ENCODE assay signal across 14 cellular contexts in the genomic region with DNA sequence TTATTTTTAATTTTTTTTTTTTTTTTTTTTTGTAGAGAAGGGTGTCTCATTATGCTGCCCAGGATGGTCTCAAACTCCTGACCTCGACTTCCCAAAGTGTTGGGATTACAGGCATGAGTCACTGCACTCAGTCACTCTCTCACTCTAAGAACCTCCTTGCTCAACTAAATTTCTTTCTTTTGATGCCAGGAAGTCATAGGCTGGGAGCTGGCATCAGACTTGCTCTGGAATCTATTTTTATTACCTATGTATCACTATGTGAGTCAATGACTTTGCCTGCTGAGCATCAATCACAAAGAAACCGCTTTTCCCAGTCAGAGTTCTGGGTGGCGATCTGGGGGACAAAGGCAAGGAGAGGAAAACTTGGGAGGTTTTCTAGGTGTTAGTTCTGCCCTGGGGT. TPM values are rescaled to one million over a fixed set of nuclear protein-coding genes. Genes with fewer than 3 reads are reported as not detected.
A peak's percentile ranks its signal among the peaks of the same experiment; 100 is the strongest.
DNase-seq lines count a peak whose midpoint lies in the region; ATAC-seq and TF ChIP-seq lines count a peak whose summit lies in the region.
"Had no signal": no experiment of that assay in that cellular context is flagged by ENCODE, and none has a peak within 500 bp of the region (broad histone marks: within the 10 kb centered on the region; RNA-seq: fewer than 3 reads in every experiment).

No MANE protein-coding gene starts in this region.

- no peaks in the 10 kb centered on the region for H3K4me1 ChIP-seq in mammary epithelial cell (ENCODE audit: insufficient read depth, low read length)
- peaks cover 16 to 26% of the 10 kb centered on the region in 2 donors for H3K4me1 ChIP-seq in naive thymus-derived CD4-positive, alpha-beta T cell (ENCODE audit: control insufficient read depth in 2 of 2, insufficient read depth in 2 of 2, low read length in 2 of 2)
- H3K4me1 ChIP-seq: prostate gland had no signal

- 34% methylated on average over 3 of the region's 3 CpGs for WGBS in mammary epithelial cell (ENCODE audit: low coverage, missing lambda C conversion rate)

- POLR2A ChIA-PET in BJ (lab: Charles Lee) = no interaction called here
- POLR2A ChIA-PET in naive thymus-derived CD4-positive, alpha-beta T cell (lab: Charles Lee) = interaction anchor here (2.0 to 2.4 kb wide), 2 partner anchors 18 to 36 kb away, joined by 15 to 23 read pairs; a partner anchor contains a TSS

- intact Hi-C loops in mammary epithelial cell (cut with micrococcal nuclease) = loop anchor here (5.0 kb wide), 1 partner anchor 179 kb away; no protein-coding TSS in a partner anchor
- intact Hi-C loops in naive thymus-derived CD4-positive, alpha-beta T cell (cut with micrococcal nuclease) = no loop called here

- dilution Hi-C loops in mammary epithelial cell (cut with HindIII; ENCODE audit: low sequenced_read_pairs) = no loop called here

- no peak overlapping the region for H3K27ac ChIP-seq in mammary epithelial cell (ENCODE audit: insufficient read depth, low read depth, low read length)
- no peak overlapping the region for H3K27ac ChIP-seq in naive thymus-derived CD4-positive, alpha-beta T cell (ENCODE audit: low read depth, low read length)
- H3K27ac ChIP-seq: prostate gland had no signal

- H3K4me3 ChIP-seq in BJ (ENCODE audit: low read depth, low read length) (no peak overlapping the region), mammary epithelial cell (replicated peaks in 1 of 3; ENCODE audit: insufficient read depth in 1 of 3, low read depth in 2 of 3, low read length in 3 of 3) (no peak overlapping the region)
- no peak overlapping the region for H3K4me3 ChIP-seq in naive thymus-derived CD4-positive, alpha-beta T cell (ENCODE audit: low read length)
- H3K4me3 ChIP-seq: prostate gland had no signal

- H3K27me3 ChIP-seq in BJ (ENCODE audit: control insufficient read depth, insufficient read depth, low read length) (no peaks in the 10 kb centered on the region; the same call in 1 of the 2 replicates), mammary epithelial cell (ENCODE audit: insufficient read depth, low read length) (peaks cover 3% of the 10 kb centered on the region)
- H3K27me3 ChIP-seq in naive thymus-derived CD4-positive, alpha-beta T cell (ENCODE audit: control insufficient read depth in 2 of 2, insufficient read depth in 2 of 2, low read length in 2 of 2) = no peaks in the 10 kb centered on the region

- ATAC-seq in naive thymus-derived CD4-positive, alpha-beta T cell = no peak
- no peak for ATAC-seq in GM19328 (IDR thresholded peaks at IDR 0.05; ENCODE audit: unreplicated experiment)
- ATAC-seq: activated CD8-positive, alpha-beta T cell treated with anti-CD3 and anti-CD28 coated beads, Interleukin-2, amount 10 ng/mL, durations not matched to agents 7 days and 5 days; stimulated activated memory B cell treated with anti-CD40 and anti-IgM and Interleukin-4, amounts not matched to agents 10 μg/mL and 1 μg/mL and 100 μg/mL, for 72 hours had no signal

- H3K27ac Mint-ChIP-seq in naive thymus-derived CD4-positive, alpha-beta T cell = peak overlapping the region in 5 of 9 donors; percentile 26 to 84 (median 64)
- H3K27ac Mint-ChIP-seq: activated CD8-positive, alpha-beta T cell treated with anti-CD3 and anti-CD28 coated beads, Interleukin-2, amount 10 ng/mL, durations not matched to agents 7 days and 5 days; CD4-positive, CD25-positive, alpha-beta regulatory T cell had no signal

- no peaks in the 10 kb centered on the region for H3K9me3 ChIP-seq in mammary epithelial cell (replicated peaks; ENCODE audit: insufficient read depth, low read length)
- H3K9me3 ChIP-seq in naive thymus-derived CD4-positive, alpha-beta T cell (ENCODE audit: control insufficient read depth in 2 of 3, low read length in 3 of 3) = no peaks in the 10 kb centered on the region
- H3K9me3 ChIP-seq: prostate gland had no signal

- TF ChIP-seq CTCF in BJ (IDR thresholded peaks at IDR 0.05; ENCODE audit: insufficient read depth, low read depth, low read length) (no peak), mammary epithelial cell (conservative IDR thresholded peaks at IDR 0.05 in 1 of 2, IDR thresholded peaks at IDR 0.05 in 1 of 2; ENCODE audit: extremely low read depth in 1 of 2, insufficient read depth in 1 of 2, low read depth in 1 of 2, low read length in 2 of 2) (no peak)

- H2AFZ ChIP-seq in mammary epithelial cell (ENCODE audit: low read depth, low read length) = no peak overlapping the region

- H3K9me3 Mint-ChIP-seq in naive thymus-derived CD4-positive, alpha-beta T cell = peaks cover 0 to under 1% (median 0%) of the 10 kb centered on the region in 11 donors
- H3K9me3 Mint-ChIP-seq: CD4-positive, CD25-positive, alpha-beta regulatory T cell; stimulated activated memory B cell treated with anti-CD40 and anti-IgM and Interleukin-4, amounts not matched to agents 10 μg/mL and 1 μg/mL and 100 μg/mL, for 72 hours had no signal

- peaks cover 0 to 50% (median 0%) of the 10 kb centered on the region in 5 donors for H3K27me3 Mint-ChIP-seq in naive thymus-derived CD4-positive, alpha-beta T cell
- H3K27me3 Mint-ChIP-seq: stimulated activated memory B cell treated with anti-CD40 and anti-IgM and Interleukin-4, amounts not matched to agents 10 μg/mL and 1 μg/mL and 100 μg/mL, for 72 hours had no signal

- no peaks in the 10 kb centered on the region for H4K20me1 ChIP-seq in mammary epithelial cell (ENCODE audit: insufficient read depth, low read length)

- no peaks in the 10 kb centered on the region for H3K79me2 ChIP-seq in mammary epithelial cell (ENCODE audit: insufficient read depth, low read length)

- no TSS peak for BruUV-seq in mammary epithelial cell (replicated peaks; lab: Mats Ljungman, UMichigan)

- DNase-seq in BJ (ENCODE audit: low read depth) (peak; percentile 21), LoVo (ENCODE audit: low spot score) (peak; percentile 38), mammary epithelial cell (peak; percentile 86), NCI-H510A (lab: John Stamatoyannopoulos, UW) (no peak), SKM-1 treated with dmso at 0.1 percent for 144 hours (lab: John Stamatoyannopoulos, UW; ENCODE audit: unreplicated experiment) (no peak), NCI-H82 (lab: John Stamatoyannopoulos, UW) (no peak)
- no peak for DNase-seq in naive thymus-derived CD4-positive, alpha-beta T cell
- DNase-seq: activated CD8-positive, alpha-beta T cell treated with anti-CD3 and anti-CD28 coated beads, Interleukin-2, amount 10 ng/mL, durations not matched to agents 7 days and 5 days; CD4-positive, CD25-positive, alpha-beta regulatory T cell; GDM1; Kasumi-1 had no signal

- no peaks in the 10 kb centered on the region for H3K36me3 ChIP-seq in BJ (ENCODE audit: control insufficient read depth, insufficient read depth, low read length)
- no peaks in the 10 kb centered on the region for H3K36me3 ChIP-seq in mammary epithelial cell (ENCODE audit: insufficient read depth, low read length)
- no peaks in the 10 kb centered on the region for H3K36me3 ChIP-seq in naive thymus-derived CD4-positive, alpha-beta T cell (ENCODE audit: control insufficient read depth in 2 of 3, insufficient read depth in 3 of 3, low read length in 3 of 3)
- H3K36me3 ChIP-seq: prostate gland had no signal

- in situ Hi-C loops in mammary epithelial cell (cut with MboI; ENCODE audit: low sequenced_read_pairs in 2 of 2) = no loop called here

- H3K36me3 Mint-ChIP-seq in naive thymus-derived CD4-positive, alpha-beta T cell = peaks cover 0 to 2% (median 0%) of the 10 kb centered on the region in 5 donors
- H3K36me3 Mint-ChIP-seq: CD4-positive, CD25-positive, alpha-beta regulatory T cell; stimulated activated memory B cell treated with anti-CD40 and anti-IgM and Interleukin-4, amounts not matched to agents 10 μg/mL and 1 μg/mL and 100 μg/mL, for 72 hours had no signal

- no peak overlapping the region for H3K9ac ChIP-seq in mammary epithelial cell (ENCODE audit: insufficient read depth, low read length)

- H3K4me1 Mint-ChIP-seq in naive thymus-derived CD4-positive, alpha-beta T cell = peaks cover 26 to 41% (median 35%) of the 10 kb centered on the region in 7 donors

- H3K4me2 ChIP-seq in mammary epithelial cell (ENCODE audit: insufficient read depth, low read depth, low read length) = no peak overlapping the region

- CTCF ChIA-PET in BJ (lab: Yijun Ruan, JAX) (interaction anchor here (0.7 to 1.5 kb wide), 4 partner anchors 12 to 318 kb away, joined by 3 to 5 read pairs (median 3); a partner anchor contains a TSS), mammary epithelial cell (lab: Charles Lee; ENCODE audit: low non-redundant PET) (no interaction called here)
- CTCF ChIA-PET in naive thymus-derived CD4-positive, alpha-beta T cell (lab: Charles Lee) = interaction anchor here (0.7 to 2.0 kb wide), 3 partner anchors 17 to 105 kb away, joined by 3 to 5 read pairs (median 3); a partner anchor contains a TSS

- peak overlapping the region in 2 of 10 donors; percentile 3 to 12 for H3K4me3 Mint-ChIP-seq in naive thymus-derived CD4-positive, alpha-beta T cell
- H3K4me3 Mint-ChIP-seq: activated CD8-positive, alpha-beta T cell treated with anti-CD3 and anti-CD28 coated beads, Interleukin-2, amount 10 ng/mL, durations not matched to agents 7 days and 5 days; CD4-positive, CD25-positive, alpha-beta regulatory T cell; stimulated activated memory B cell treated with anti-CD40 and anti-IgM and Interleukin-4, amounts not matched to agents 10 μg/mL and 1 μg/mL and 100 μg/mL, for 72 hours had no signal

RNA-seq across cellular contexts. Expression of a gene that starts 35.5 kb away (rescaled TPM):
- polyA plus RNA-seq in BJ (2011; rRNA removed) = 58.3 and 58.7 TPM in 2 replicates
- polyA minus RNA-seq in BJ (2011; rRNA and poly(A)+ RNA removed) = 40.0 and 58.1 TPM in 2 replicates
- total RNA-seq in mammary epithelial cell = 10 to 100 TPM; 67.7 to 80.8 TPM
- 99.4 TPM for polyA plus RNA-seq in mammary epithelial cell
- polyA minus RNA-seq in mammary epithelial cell = 205 TPM
- total RNA-seq in naive thymus-derived CD4-positive, alpha-beta T cell = 100 to 1,000 TPM in 2 of 5 experiments, 10 to 100 TPM in 3; 63.6 to 165 (median 89.3) TPM
- 10 to 100 TPM; 85.6 to 95.1 TPM for polyA plus RNA-seq in naive thymus-derived CD4-positive, alpha-beta T cell

Comparison
In these comparisons a context has a peak if more than half of its experiments do, and no peak if none do; other contexts are left out.
1. DNase-seq: peak in BJ (single experiment), LoVo (single experiment) and mammary epithelial cell (single experiment); none in naive thymus-derived CD4-positive, alpha-beta T cell (0 of 9), NCI-H510A (single experiment), SKM-1 treated with dmso at 0.1 percent for 144 hours (single experiment) and NCI-H82 (single experiment).